Comparison of ENCODE assay signal across 22 cellular contexts in genomic region chr4:143455211-143455610, GRCh38.
"Had no signal": no experiment of that assay in that cellular context is flagged by ENCODE, and none has a peak within 500 bp of the region (broad histone marks: within the 10 kb centered on the region; RNA-seq: fewer than 3 reads in every experiment).

No MANE protein-coding gene starts in this region.

- H3K4me3 ChIP-seq: ascending aorta, left lung, spleen, thyroid gland, upper lobe of right lung had no signal

- H3K27ac ChIP-seq: ascending aorta, left lung, thyroid gland, upper lobe of right lung, VCaP had no signal

- H3K4me1 Mint-ChIP-seq: activated CD4-positive, alpha-beta T cell treated with anti-CD3 and anti-CD28 coated beads, Interleukin-2, amount 10 ng/mL, durations not matched to agents 7 days and 5 days; activated naive CD4-positive, alpha-beta T cell treated with anti-CD3 and anti-CD28 coated beads, Interleukin-2, amount 50 U/mL, for 24 hours; T-helper 17 cell had no signal

- H3K27ac Mint-ChIP-seq: activated CD4-positive, alpha-beta T cell treated with anti-CD3 and anti-CD28 coated beads, Interleukin-2, amount 10 ng/mL, durations not matched to agents 7 days and 5 days; activated CD8-positive, alpha-beta T cell treated with anti-CD3 and anti-CD28 coated beads for 36 hours; activated naive CD4-positive, alpha-beta T cell treated with anti-CD3 and anti-CD28 coated beads, Interleukin-2, amount 50 U/mL, for 24 hours; activated T-helper 1 cell treated with anti-CD3 and anti-CD28 coated beads, Interleukin-12 subunit alpha, Interleukin-12 subunit beta, Interleukin-2, Interleukin-4 antibody, amounts not matched to agents 30 ng/mL and 10 ng/mL and 1 ng/mL, durations not matched to agents 14 hours and 24 hours and 36 hours; dendritic cell treated with granulocyte-macrophage colony-stimulating factor and Interleukin-4, amounts not matched to agents 40 ng/mL and 50 ng/mL, for 4 days; natural killer cell treated with Interleukin-12 subunit alpha and Interleukin-12 subunit beta and Interleukin-15 and Interleukin-18, amount 100 ng/mL, for 72 hours; progenitor cell of endocrine pancreas; T-helper 17 cell had no signal

- H3K27me3 Mint-ChIP-seq: activated CD4-positive, alpha-beta T cell treated with anti-CD3 and anti-CD28 coated beads, Interleukin-2, amount 10 ng/mL, durations not matched to agents 7 days and 5 days; dendritic cell treated with granulocyte-macrophage colony-stimulating factor and Interleukin-4, amounts not matched to agents 40 ng/mL and 50 ng/mL, for 4 days; natural killer cell treated with Interleukin-12 subunit alpha and Interleukin-12 subunit beta and Interleukin-15 and Interleukin-18, amount 100 ng/mL, for 72 hours; progenitor cell of endocrine pancreas had no signal

- H3K4me1 ChIP-seq: ascending aorta, left lung, spleen, thyroid gland, upper lobe of right lung had no signal

- H3K4me3 Mint-ChIP-seq: activated CD4-positive, alpha-beta T cell treated with anti-CD3 and anti-CD28 coated beads, Interleukin-2, amount 10 ng/mL, durations not matched to agents 7 days and 5 days; activated CD8-positive, alpha-beta T cell treated with anti-CD3 and anti-CD28 coated beads for 36 hours; activated naive CD4-positive, alpha-beta T cell treated with anti-CD3 and anti-CD28 coated beads, Interleukin-2, amount 50 U/mL, for 24 hours; activated T-helper 1 cell treated with anti-CD3 and anti-CD28 coated beads, Interleukin-12 subunit alpha, Interleukin-12 subunit beta, Interleukin-2, Interleukin-4 antibody, amounts not matched to agents 30 ng/mL and 10 ng/mL and 1 ng/mL, durations not matched to agents 14 hours and 24 hours and 36 hours; dendritic cell treated with granulocyte-macrophage colony-stimulating factor and Interleukin-4, amounts not matched to agents 40 ng/mL and 50 ng/mL, for 4 days; natural killer cell treated with Interleukin-12 subunit alpha and Interleukin-12 subunit beta and Interleukin-15 and Interleukin-18, amount 100 ng/mL, for 72 hours; T-helper 17 cell had no signal

- ATAC-seq: activated CD8-positive, alpha-beta T cell treated with anti-CD3 and anti-CD28 coated beads for 36 hours; left lung; natural killer cell treated with Interleukin-12 subunit alpha and Interleukin-12 subunit beta and Interleukin-15 and Interleukin-18, amount 100 ng/mL, for 72 hours; stimulated activated naive CD8-positive, alpha-beta T cell treated with anti-CD3 and anti-CD28 coated beads, Interleukin-15, Interleukin-2, amounts not matched to agents 100 U/mL and 50 U/mL, for 24 hours; T-helper 17 cell; upper lobe of right lung had no signal

- H3K9me3 Mint-ChIP-seq: activated CD4-positive, alpha-beta T cell treated with anti-CD3 and anti-CD28 coated beads, Interleukin-2, amount 10 ng/mL, durations not matched to agents 7 days and 5 days; activated CD8-positive, alpha-beta T cell treated with anti-CD3 and anti-CD28 coated beads for 36 hours; activated naive CD4-positive, alpha-beta T cell treated with anti-CD3 and anti-CD28 coated beads, Interleukin-2, amount 50 U/mL, for 24 hours; activated T-helper 1 cell treated with anti-CD3 and anti-CD28 coated beads, Interleukin-12 subunit alpha, Interleukin-12 subunit beta, Interleukin-2, Interleukin-4 antibody, amounts not matched to agents 30 ng/mL and 10 ng/mL and 1 ng/mL, durations not matched to agents 14 hours and 24 hours and 36 hours; dendritic cell treated with granulocyte-macrophage colony-stimulating factor and Interleukin-4, amounts not matched to agents 40 ng/mL and 50 ng/mL, for 4 days; natural killer cell treated with Interleukin-12 subunit alpha and Interleukin-12 subunit beta and Interleukin-15 and Interleukin-18, amount 100 ng/mL, for 72 hours had no signal

- H3K27me3 ChIP-seq: ascending aorta, left lung, spleen, thyroid gland, upper lobe of right lung had no signal

- H3K36me3 Mint-ChIP-seq: activated naive CD4-positive, alpha-beta T cell treated with anti-CD3 and anti-CD28 coated beads, Interleukin-2, amount 50 U/mL, for 24 hours; natural killer cell treated with Interleukin-12 subunit alpha and Interleukin-12 subunit beta and Interleukin-15 and Interleukin-18, amount 100 ng/mL, for 72 hours had no signal

- DNase-seq: activated CD4-positive, alpha-beta T cell treated with anti-CD3 and anti-CD28 coated beads, Interleukin-2, amount 10 ng/mL, durations not matched to agents 7 days and 5 days; activated CD4-positive, CD25-positive, alpha-beta regulatory T cell treated with anti-CD3 and anti-CD28 coated beads, Interleukin-2, amount 50 U/mL, for 72 hours; activated CD8-positive, alpha-beta T cell treated with anti-CD3 and anti-CD28 coated beads for 36 hours; activated gamma-delta T cell treated with Interleukin-2 at 50 U/mL for 16 hours; effector CD8-positive, alpha-beta T cell; head of caudate nucleus; left lung; mammary epithelial cell; retina; spleen; stimulated activated CD4-positive, alpha-beta T cell treated with anti-CD3 and anti-CD28 coated beads, Interleukin-4, amount 100 ng/mL, for 24 hours; stimulated activated naive CD8-positive, alpha-beta T cell treated with anti-CD3 and anti-CD28 coated beads, Interleukin-15, Interleukin-2, amounts not matched to agents 100 U/mL and 50 U/mL, for 24 hours; T-helper 17 cell; thyroid gland; upper lobe of right lung had no signal
